In the genomic region with DNA sequence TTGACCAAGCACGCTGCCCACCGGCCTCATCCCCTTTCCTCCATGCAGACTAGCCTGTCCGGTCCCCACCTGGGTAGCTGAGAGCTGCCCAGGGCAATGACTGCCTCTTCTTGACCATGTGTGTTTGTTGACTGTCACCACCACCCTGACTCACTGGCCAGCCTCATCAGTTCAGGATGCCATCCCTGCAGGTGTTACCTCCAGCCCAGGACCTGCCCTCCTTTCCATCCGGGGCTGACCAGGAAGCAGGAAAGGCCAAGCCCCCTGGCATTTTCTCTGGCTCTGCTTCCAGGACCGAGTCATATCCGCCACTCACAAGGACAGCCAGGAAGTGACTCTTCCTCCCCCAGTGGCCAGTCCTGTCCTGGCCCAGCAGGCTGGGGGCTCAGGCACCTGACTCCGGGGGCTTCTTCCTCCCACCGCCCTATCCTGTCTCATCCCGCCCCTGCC, we compare ENCODE assay signal across 11 cellular contexts. TPM values are rescaled to one million over a fixed set of nuclear protein-coding genes. Genes with fewer than 3 reads are reported as not detected.
A peak's percentile ranks its signal among the peaks of the same experiment; 100 is the strongest.
DNase-seq lines count a peak whose midpoint lies in the region; ATAC-seq and TF ChIP-seq lines count a peak whose summit lies in the region.
"Had no signal": no experiment of that assay in that cellular context is flagged by ENCODE, and none has a peak within 500 bp of the region (broad histone marks: within the 10 kb centered on the region; RNA-seq: fewer than 3 reads in every experiment).

No MANE protein-coding gene starts in this region.

- no peak for TF ChIP-seq CTCF in endothelial cell (IDR thresholded peaks at IDR 0.05; ENCODE audit: unreplicated experiment)

- POLR2A ChIA-PET in T-cell (lab: Charles Lee) = no interaction called here

- H3K4me1 ChIP-seq in mucosa of stomach (ENCODE audit: control insufficient read depth, insufficient read depth, low read length) = peaks cover 49% of the 10 kb centered on the region

- no peak for ATAC-seq in stimulated activated memory B cell treated with anti-CD40 and anti-IgM and Interleukin-4, amounts not matched to agents 10 μg/mL and 1 μg/mL and 100 μg/mL, for 72 hours
- no peak for ATAC-seq in GM21737 (IDR thresholded peaks at IDR 0.05; ENCODE audit: unreplicated experiment)
- ATAC-seq in T-cell (replicated peaks in 1 of 4) = no peak
- ATAC-seq: GM12878; stimulated activated naive B cell treated with anti-CD40 and anti-IgM and Interleukin-4, amounts not matched to agents 10 μg/mL and 1 μg/mL and 100 μg/mL, for 72 hours had no signal

- H3K9ac ChIP-seq in mucosa of stomach (ENCODE audit: low read length) = peak overlapping the region; percentile 28

- no peaks in the 10 kb centered on the region for H3K9me3 ChIP-seq in mucosa of stomach (ENCODE audit: control insufficient read depth, low read length)

- CTCF ChIA-PET in T-cell (lab: Charles Lee) = no interaction called here

- H3K9me3 Mint-ChIP-seq in endothelial cell (ENCODE audit: unreplicated experiment) (no peaks in the 10 kb centered on the region), T-cell (no peaks in the 10 kb centered on the region)
- H3K9me3 Mint-ChIP-seq in stimulated activated memory B cell treated with anti-CD40 and anti-IgM and Interleukin-4, amounts not matched to agents 10 μg/mL and 1 μg/mL and 100 μg/mL, for 72 hours = peaks cover 10% of the 10 kb centered on the region

- H3K4me3 Mint-ChIP-seq in endothelial cell (ENCODE audit: unreplicated experiment) = peak overlapping the region; percentile 7
- H3K4me3 Mint-ChIP-seq in stimulated activated memory B cell treated with anti-CD40 and anti-IgM and Interleukin-4, amounts not matched to agents 10 μg/mL and 1 μg/mL and 100 μg/mL, for 72 hours = no peak overlapping the region
- no peak overlapping the region for H3K4me3 Mint-ChIP-seq in T-cell
- H3K4me3 Mint-ChIP-seq: stimulated activated naive B cell treated with anti-CD40 and anti-IgM and Interleukin-4, amounts not matched to agents 10 μg/mL and 1 μg/mL and 100 μg/mL, for 72 hours had no signal

- no peak overlapping the region for H3K4me3 ChIP-seq in mucosa of stomach (ENCODE audit: low read length)
- H3K4me3 ChIP-seq: GM12878 had no signal

- peaks cover 47% of the 10 kb centered on the region for H3K4me1 Mint-ChIP-seq in endothelial cell (ENCODE audit: unreplicated experiment)
- H3K4me1 Mint-ChIP-seq in stimulated activated memory B cell treated with anti-CD40 and anti-IgM and Interleukin-4, amounts not matched to agents 10 μg/mL and 1 μg/mL and 100 μg/mL, for 72 hours = peaks cover 15% of the 10 kb centered on the region
- H3K4me1 Mint-ChIP-seq in T-cell = peaks cover 2 to 13% (median 7%) of the 10 kb centered on the region in 3 donors

- peaks cover 23% of the 10 kb centered on the region for H3K36me3 ChIP-seq in mucosa of stomach (ENCODE audit: control insufficient read depth, insufficient read depth, low read length)

- H3K27me3 Mint-ChIP-seq in endothelial cell (ENCODE audit: unreplicated experiment) (peaks cover 10% of the 10 kb centered on the region), T-cell (no peaks in the 10 kb centered on the region)
- peaks cover 50% of the 10 kb centered on the region for H3K27me3 Mint-ChIP-seq in stimulated activated memory B cell treated with anti-CD40 and anti-IgM and Interleukin-4, amounts not matched to agents 10 μg/mL and 1 μg/mL and 100 μg/mL, for 72 hours

- H3K36me3 Mint-ChIP-seq in endothelial cell (ENCODE audit: low read depth, unreplicated experiment) (peaks cover 42% of the 10 kb centered on the region), T-cell (no peaks in the 10 kb centered on the region)
- no peaks in the 10 kb centered on the region for H3K36me3 Mint-ChIP-seq in stimulated activated memory B cell treated with anti-CD40 and anti-IgM and Interleukin-4, amounts not matched to agents 10 μg/mL and 1 μg/mL and 100 μg/mL, for 72 hours
- H3K36me3 Mint-ChIP-seq: stimulated activated naive B cell treated with anti-CD40 and anti-IgM and Interleukin-4, amounts not matched to agents 10 μg/mL and 1 μg/mL and 100 μg/mL, for 72 hours had no signal

- H3K27me3 ChIP-seq in mucosa of stomach (ENCODE audit: control insufficient read depth, insufficient read depth, low read length) = no peaks in the 10 kb centered on the region

- peak overlapping the region; percentile 90 for H3K27ac Mint-ChIP-seq in endothelial cell (ENCODE audit: unreplicated experiment)
- no peak overlapping the region for H3K27ac Mint-ChIP-seq in stimulated activated memory B cell treated with anti-CD40 and anti-IgM and Interleukin-4, amounts not matched to agents 10 μg/mL and 1 μg/mL and 100 μg/mL, for 72 hours
- H3K27ac Mint-ChIP-seq in T-cell = peak overlapping the region in 1 of 2 donors; percentile 65
- H3K27ac Mint-ChIP-seq: stimulated activated naive B cell treated with anti-CD40 and anti-IgM and Interleukin-4, amounts not matched to agents 10 μg/mL and 1 μg/mL and 100 μg/mL, for 72 hours had no signal

- peak; percentile 61 for DNase-seq in AG08396 (ENCODE audit: low spot score)
- DNase-seq in NCI-H226 = peak; percentile 54
- peak; percentile 64 for DNase-seq in endothelial cell (ENCODE audit: low spot score)
- no peak for DNase-seq in activated CD4-positive, CD25-positive, alpha-beta regulatory T cell (lab: John Stamatoyannopoulos, UW)
- DNase-seq in T-cell = no peak
- DNase-seq: stimulated activated naive B cell treated with anti-CD40 and anti-IgM and Interleukin-4, amounts not matched to agents 10 μg/mL and 1 μg/mL and 100 μg/mL, for 72 hours had no signal

RNA-seq across cellular contexts. Expression of gene EPHA2, which starts 17.1 kb away (rescaled TPM):
- 109 TPM for total RNA-seq in endothelial cell (ENCODE audit: unreplicated experiment)
- under 1 TPM in 4 of 5 donors, not detected in 1; 0.19 to 0.66 (median 0.41) TPM for total RNA-seq in T-cell
- total RNA-seq: T-helper 1 cell treated with Interleukin-12 subunit alpha and Interleukin-12 subunit beta and Interleukin-4 antibody, amounts not matched to agents 30 ng/mL and 1 ng/mL, for 36 hours had no signal

Comparison
In these comparisons a context has a peak if more than half of its experiments do, and no peak if none do; other contexts are left out.
1. DNase-seq: peak in AG08396 (single experiment), NCI-H226 (single experiment) and endothelial cell (single experiment); none in activated CD4-positive, CD25-positive, alpha-beta regulatory T cell (0 of 4) and T-cell (0 of 34).
2. RNA of gene EPHA2, which starts 17.1 kb away (total RNA-seq): 109 TPM in endothelial cell (single experiment); 0.19 to 0.66 TPM in T-cell; every median in the first group is over 10 times any median in the second.